Comparison of ENCODE assay signal across 8 cellular contexts in genomic region chr9:34647084-34647403, GRCh38. TPM values are rescaled to one million over a fixed set of nuclear protein-coding genes. Genes with fewer than 3 reads are reported as not detected.
DNase-seq lines count a peak whose midpoint lies in the region; ATAC-seq and TF ChIP-seq lines count a peak whose summit lies in the region.

No MANE protein-coding gene starts in this region.

- H3K27ac ChIP-seq in angular gyrus (ENCODE audit: low read depth, low read length) (peak overlapping the region; percentile 91), right lobe of liver (peak overlapping the region; percentile 70 to 87 (median 83))

- no peak for ATAC-seq in activated T-cell treated with anti-CD3 and anti-CD28 coated beads, Interleukin-2, amount 50 U/mL, for 72 hours (replicated peaks in 1 of 2)
- ATAC-seq in right lobe of liver (no peak), HG03175 (IDR thresholded peaks at IDR 0.05; ENCODE audit: unreplicated experiment) (no peak)

- no peak for DNase-seq in activated T-cell treated with anti-CD3 and anti-CD28 coated beads, Interleukin-2, amount 50 U/mL, for 72 hours
- DNase-seq in activated T-cell treated with anti-CD3 and anti-CD28 coated beads for 4 hours: no peak
- no peak for DNase-seq in right lobe of liver
- no peak for DNase-seq in type B pancreatic cell (ENCODE audit: extremely low spot score, unreplicated experiment)
- DNase-seq in middle frontal gyrus (ENCODE audit: extremely low spot score, low spot score): no peak
- no peak for DNase-seq in NCI-H146 treated with DMSO at 0.1 percent for 48 hours (lab: John Stamatoyannopoulos, UW; ENCODE audit: unreplicated experiment)

- peaks cover 0 to 59% (median 23%) of the 10 kb centered on the region in 4 donors for H3K4me1 ChIP-seq in right lobe of liver

- peaks cover 25% of the 10 kb centered on the region for H3K4me1 Mint-ChIP-seq in activated T-cell treated with anti-CD3 and anti-CD28 coated beads, Interleukin-2, amount 50 U/mL, for 72 hours (ENCODE audit: low read depth)
- peaks cover 31% of the 10 kb centered on the region for H3K4me1 Mint-ChIP-seq in type B pancreatic cell (ENCODE audit: unreplicated experiment)

- H3K27me3 ChIP-seq in right lobe of liver: no peaks in the 10 kb centered on the region

- WGBS in right lobe of liver (ENCODE audit: insufficient coverage, low coverage, low lambda C conversion rate, missing lambda C conversion rate): 0% methylated on average over 3 of the region's 8 CpGs

- H3K27me3 Mint-ChIP-seq in activated T-cell treated with anti-CD3 and anti-CD28 coated beads, Interleukin-2, amount 50 U/mL, for 72 hours (ENCODE audit: low read depth): no peaks in the 10 kb centered on the region
- H3K27me3 Mint-ChIP-seq in type B pancreatic cell: no peaks in the 10 kb centered on the region

- peaks cover 3 to 7% of the 10 kb centered on the region in 2 donors for H3K36me3 Mint-ChIP-seq in activated T-cell treated with anti-CD3 and anti-CD28 coated beads, Interleukin-2, amount 50 U/mL, for 72 hours (ENCODE audit: insufficient read depth in 2 of 2)
- peaks cover 9% of the 10 kb centered on the region for H3K36me3 Mint-ChIP-seq in type B pancreatic cell

- H3K27ac Mint-ChIP-seq in activated T-cell treated with anti-CD3 and anti-CD28 coated beads, Interleukin-2, amount 50 U/mL, for 72 hours: peak overlapping the region; percentile 77
- peak overlapping the region; percentile 80 for H3K27ac Mint-ChIP-seq in type B pancreatic cell

- TF ChIP-seq POLR2A in right lobe of liver (IDR thresholded peaks at IDR 0.05): no peak

- no peaks in the 10 kb centered on the region for H3K9me3 Mint-ChIP-seq in activated T-cell treated with anti-CD3 and anti-CD28 coated beads, Interleukin-2, amount 50 U/mL, for 72 hours
- H3K9me3 Mint-ChIP-seq in type B pancreatic cell: no peaks in the 10 kb centered on the region

- H3K4me3 Mint-ChIP-seq in activated T-cell treated with anti-CD3 and anti-CD28 coated beads, Interleukin-2, amount 50 U/mL, for 72 hours: peak overlapping the region; percentile 92 to 93
- H3K4me3 Mint-ChIP-seq in type B pancreatic cell: peak overlapping the region; percentile 92

- intact Hi-C loops in right lobe of liver (cut with DNase I): no loop called here

- H3K36me3 ChIP-seq in right lobe of liver: peaks cover 0 to 17% (median 9%) of the 10 kb centered on the region in 4 donors

- no peaks in the 10 kb centered on the region for H3K9me3 ChIP-seq in right lobe of liver

- TF ChIP-seq CTCF in right lobe of liver (IDR thresholded peaks at IDR 0.05): no peak
- TF ChIP-seq CTCF in type B pancreatic cell (conservative IDR thresholded peaks at IDR 0.05): no peak

- peak overlapping the region; percentile 64 to 95 (median 74) for H3K4me3 ChIP-seq in right lobe of liver

RNA-seq across cellular contexts. Expression of gene GALT, which starts 0.6 kb away (rescaled TPM):
- 10 to 100 TPM; 61.6 to 67.2 TPM for total RNA-seq in activated T-cell treated with anti-CD3 and anti-CD28 coated beads, Interleukin-2, amount 50 U/mL, for 72 hours
- total RNA-seq in right lobe of liver (100 to 1,000 TPM in 4 of 6 experiments, 10 to 100 TPM in 2; 58.2 to 157 (median 117) TPM), type B pancreatic cell (ENCODE audit: low replicate concordance) (48.8 and 70.5 TPM in 2 replicates)

RNA-seq across cellular contexts. Expression of gene IL11RA, which starts 4.9 kb away (rescaled TPM):
- 10 to 100 TPM; 55.2 to 55.8 TPM for total RNA-seq in activated T-cell treated with anti-CD3 and anti-CD28 coated beads, Interleukin-2, amount 50 U/mL, for 72 hours
- 10 to 100 TPM in 5 of 6 experiments, 1 to 10 TPM in 1; 9.7 to 21.5 (median 14.7) TPM for total RNA-seq in right lobe of liver
- 10.8 and 53.8 TPM in 2 replicates for total RNA-seq in type B pancreatic cell (ENCODE audit: low replicate concordance)

RNA-seq across cellular contexts. Expression of gene SIGMAR1, which starts 9.5 kb away (rescaled TPM):
- 10 to 100 TPM; 44.2 to 61.0 TPM for total RNA-seq in activated T-cell treated with anti-CD3 and anti-CD28 coated beads, Interleukin-2, amount 50 U/mL, for 72 hours
- 100 to 1,000 TPM in 5 of 6 experiments, 10 to 100 TPM in 1; 69.3 to 237 (median 123) TPM for total RNA-seq in right lobe of liver
- total RNA-seq in type B pancreatic cell (ENCODE audit: low replicate concordance): 59.0 and 79.7 TPM in 2 replicates

RNA-seq across cellular contexts. Expression of gene CCL27, which starts 15.4 kb away (rescaled TPM):
- 1 to 10 TPM; 1.4 to 3.7 TPM for total RNA-seq in activated T-cell treated with anti-CD3 and anti-CD28 coated beads, Interleukin-2, amount 50 U/mL, for 72 hours
- not detected for total RNA-seq in right lobe of liver
- total RNA-seq in type B pancreatic cell (ENCODE audit: low replicate concordance): 0.43 and 1.1 TPM in 2 replicates

RNA-seq across cellular contexts. Expression of gene ARID3C, which starts 18.2 kb away (rescaled TPM):
- total RNA-seq in activated T-cell treated with anti-CD3 and anti-CD28 coated beads, Interleukin-2, amount 50 U/mL, for 72 hours: under 1 TPM; 0.16 to 0.29 TPM
- total RNA-seq in right lobe of liver (1 to 10 TPM; 1.7 to 6.7 (median 2.5) TPM), type B pancreatic cell (ENCODE audit: low replicate concordance) (0.26 TPM in 1 of 2 replicates, not detected in the other)
